10 cellular contexts compared by ENCODE assay signal in the genomic region with DNA sequence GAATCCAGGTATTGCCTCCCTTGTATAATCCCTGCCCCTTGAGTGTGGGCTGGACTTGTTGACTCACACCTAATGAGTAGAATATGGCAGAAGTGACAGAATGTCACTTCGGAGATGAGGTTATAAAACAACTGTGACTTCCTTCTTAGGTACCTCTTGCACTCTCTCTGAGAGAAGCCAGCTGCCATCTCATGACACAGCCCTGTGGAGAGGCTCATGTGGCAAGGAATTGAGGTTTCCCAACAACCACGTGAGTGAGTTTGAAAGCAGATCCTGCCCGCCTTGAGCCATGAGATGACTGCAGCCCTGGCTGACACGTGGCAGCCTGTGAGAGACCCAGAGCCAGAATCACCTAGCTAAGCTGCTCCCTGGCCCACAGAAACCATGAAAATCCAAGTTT. TPM values are rescaled to one million over a fixed set of nuclear protein-coding genes. Genes with fewer than 3 reads are reported as not detected.
DNase-seq lines count a peak whose midpoint lies in the region; ATAC-seq and TF ChIP-seq lines count a peak whose summit lies in the region.
"Had no signal": no experiment of that assay in that cellular context is flagged by ENCODE, and none has a peak within 500 bp of the region (broad histone marks: within the 10 kb centered on the region; RNA-seq: fewer than 3 reads in every experiment).

No MANE protein-coding gene starts in this region.

- H3F3A ChIP-seq in Loucy (ENCODE audit: low read depth) = no peaks in the 10 kb centered on the region

- H3K36me3 ChIP-seq in Loucy (ENCODE audit: insufficient read depth, low read length) (no peaks in the 10 kb centered on the region), body of pancreas (replicated peaks in 1 of 2; ENCODE audit: insufficient read depth in 1 of 2, low read depth in 2 of 2) (no peaks in the 10 kb centered on the region)

- H3K4me2 ChIP-seq in Loucy (ENCODE audit: low read depth, low read length, poor library complexity, severe bottlenecking) = no peak overlapping the region

- DNase-seq in body of pancreas = peak; percentile 70 to 88 (median 82)
- DNase-seq in amniotic stem cell (lab: John Stamatoyannopoulos, UW) = no peak
- DNase-seq in cerebellar cortex (ENCODE audit: low spot score) = no peak
- DNase-seq in HT-29 (ENCODE audit: low spot score) = no peak

- peaks cover 12% of the 10 kb centered on the region for H3K27me3 Mint-ChIP-seq in nephron (ENCODE audit: low read depth)

- H2AFZ ChIP-seq in Loucy (ENCODE audit: low read length) = peak overlapping the region; percentile 75
- H2AFZ ChIP-seq: parathyroid adenoma had no signal

- H3K9me3 Mint-ChIP-seq in nephron = no peaks in the 10 kb centered on the region
- H3K9me3 Mint-ChIP-seq: brain had no signal

- no peaks in the 10 kb centered on the region for H3K9me2 ChIP-seq in Loucy (replicated peaks; ENCODE audit: low read depth, low read length)

- H3K27ac Mint-ChIP-seq in nephron = peak overlapping the region in 2 of 3 experiments; percentile 4 to 12

- H3K36me3 Mint-ChIP-seq in nephron (ENCODE audit: low read depth) = no peaks in the 10 kb centered on the region
- H3K36me3 Mint-ChIP-seq: brain had no signal

- no peak for TF ChIP-seq CTCF in Loucy (conservative IDR thresholded peaks at IDR 0.05; ENCODE audit: low read length)
- no peak for TF ChIP-seq CTCF in body of pancreas (IDR thresholded peaks at IDR 0.05)
- no peak for TF ChIP-seq CTCF in nephron (IDR thresholded peaks at IDR 0.05; ENCODE audit: unreplicated experiment in 3 of 3)

- H4K20me1 ChIP-seq in Loucy (ENCODE audit: insufficient read depth, low read length, poor library complexity, severe bottlenecking) = no peaks in the 10 kb centered on the region

- no peak overlapping the region for H3K4me3 ChIP-seq in Loucy (ENCODE audit: low read length, poor library complexity, severe bottlenecking)
- H3K4me3 ChIP-seq in body of pancreas = no peak overlapping the region

- no peaks in the 10 kb centered on the region for H3K79me2 ChIP-seq in Loucy (ENCODE audit: insufficient read depth, low read length)
- H3K79me2 ChIP-seq: parathyroid adenoma had no signal

- H3K27me3 ChIP-seq in Loucy (ENCODE audit: insufficient read depth, low read length, poor library complexity, severe bottlenecking) = no peaks in the 10 kb centered on the region
- no peaks in the 10 kb centered on the region for H3K27me3 ChIP-seq in body of pancreas

- no peak overlapping the region for H3K4me3 Mint-ChIP-seq in nephron
- H3K4me3 Mint-ChIP-seq: brain had no signal

- H3K4me1 ChIP-seq in Loucy (ENCODE audit: insufficient read depth, low read length, poor library complexity, severe bottlenecking) = no peaks in the 10 kb centered on the region
- peaks cover 33% of the 10 kb centered on the region for H3K4me1 ChIP-seq in body of pancreas
- H3K4me1 ChIP-seq: parathyroid adenoma had no signal

- H3K27ac ChIP-seq in body of pancreas = peak overlapping the region; percentile 46 to 83 (median 64)
- H3K27ac ChIP-seq: parathyroid adenoma had no signal

- TF ChIP-seq POLR2A in body of pancreas (IDR thresholded peaks at IDR 0.05) = peak; percentile 29 to 47 (median 42)

- ATAC-seq in GM18861 (IDR thresholded peaks at IDR 0.05; ENCODE audit: unreplicated experiment) = peak; percentile 49
- peak; percentile 85 for ATAC-seq in body of pancreas
- no peak for ATAC-seq in GM21737 (IDR thresholded peaks at IDR 0.05; ENCODE audit: unreplicated experiment)

- peaks cover 13% of the 10 kb centered on the region for H3K4me1 Mint-ChIP-seq in nephron
- H3K4me1 Mint-ChIP-seq: brain had no signal

- WGBS in body of pancreas, 2 donors = 0 to 32% methylated on average over 3 to 4 of the region's 4 CpGs

- H3K9me3 ChIP-seq in Loucy (ENCODE audit: insufficient read depth, low read depth, low read length) (no peaks in the 10 kb centered on the region), body of pancreas (no peaks in the 10 kb centered on the region)

- intact Hi-C loops in body of pancreas (cut with DNase I) = no loop called here

- H3K9ac ChIP-seq in Loucy (ENCODE audit: low read depth, low read length, poor library complexity, severe bottlenecking) = no peak overlapping the region
- H3K9ac ChIP-seq: parathyroid adenoma had no signal

RNA-seq across cellular contexts. Expression of a gene that starts 13.5 kb away (rescaled TPM):
- under 1 TPM in 1 of 2 donors, not detected in 1; 0.52 TPM for total RNA-seq in body of pancreas
- not detected in 2 replicates for total RNA-seq in HT-29 (2014; rRNA removed; shearing (Covaris generic))

RNA-seq across cellular contexts. Expression of a gene that starts 32.0 kb away (rescaled TPM):
- 1 to 10 TPM; 1.6 to 4.9 TPM for total RNA-seq in body of pancreas
- total RNA-seq in HT-29 (2014; rRNA removed; shearing (Covaris generic)) = 0.34 and 1.1 TPM in 2 replicates

RNA-seq across cellular contexts. Expression of a gene that starts 33.4 kb away (rescaled TPM):
- 10 to 100 TPM in 1 of 2 donors, 1 to 10 TPM in 1; 9.3 to 24.7 TPM for total RNA-seq in body of pancreas
- total RNA-seq in HT-29 (2014; rRNA removed; shearing (Covaris generic)) = 5.3 and 9.0 TPM in 2 replicates

Comparison
In these comparisons a context has a peak if more than half of its experiments do, and no peak if none do; other contexts are left out.
1. DNase-seq: peak in body of pancreas (4 of 4); none in amniotic stem cell (single experiment), cerebellar cortex (single experiment) and HT-29 (single experiment).